Comparison of ENCODE assay signal across 1 cellular context in genomic region chr3:13479582-13480339, GRCh38.
TF ChIP-seq lines count a peak whose summit lies in the region.

TSS of gene HDAC11 (plus strand) at chr3:13480306. CDS start at chr3:13480348, 42 bp downstream.

TF ChIP-seq in HepG2, 621 proteins besides CTCF, POLR2A, EP300 and RAD21 (continued from another document and continues in another):
- TF ChIP-seq TBX2 (CRISPR knock-in tag; IDR thresholded peaks at IDR 0.05; ENCODE audit: borderline replicate concordance) (peak; percentile 82), ZNF547 (CRISPR knock-in tag; IDR thresholded peaks at IDR 0.05) (peak; percentile 94), RBAK (CRISPR knock-in tag; IDR thresholded peaks at IDR 0.05) (peak; percentile 79; the same call in 1 of the 2 replicates), ZNF160 (CRISPR knock-in tag; IDR thresholded peaks at IDR 0.05) (0 out of 2 replicates have a peak, but pooled peaks have one; percentile 52), SP4 (CRISPR knock-in tag; IDR thresholded peaks at IDR 0.05) (peak; percentile 98), SOX13 (IDR thresholded peaks at IDR 0.05) (no peak), SOX13 (CRISPR knock-in tag; conservative IDR thresholded peaks at IDR 0.05 in 1 of 2, IDR thresholded peaks at IDR 0.05 in 1 of 2) (no peak; a peak in 1 of 4 replicates), ZNF234 (CRISPR knock-in tag; conservative IDR thresholded peaks at IDR 0.05) (0 out of 2 replicates have a peak, but pooled peaks have one; percentile 23), ZBTB44 (CRISPR knock-in tag; IDR thresholded peaks at IDR 0.05) (no peak), SUZ12 (IDR thresholded peaks at IDR 0.05; ENCODE audit: low read depth, low read length) (no peak), MEF2D (CRISPR knock-in tag; IDR thresholded peaks at IDR 0.05) (peak; percentile 41; the same call in 1 of the 2 replicates), GFI1 (CRISPR knock-in tag; IDR thresholded peaks at IDR 0.05; ENCODE audit: borderline replicate concordance) (no peak), ZNF629 (CRISPR knock-in tag; conservative IDR thresholded peaks at IDR 0.05) (0 out of 2 replicates have a peak, but pooled peaks have one; percentile 24), YEATS4 (CRISPR knock-in tag; IDR thresholded peaks at IDR 0.05; ENCODE audit: borderline replicate concordance) (peak; percentile 53; the same call in 1 of the 2 replicates), ZNF652 (CRISPR knock-in tag; IDR thresholded peaks at IDR 0.05; ENCODE audit: borderline replicate concordance, low read depth) (peak; percentile 47; the same call in 1 of the 2 replicates), E2F5 (CRISPR knock-in tag; conservative IDR thresholded peaks at IDR 0.05) (0 out of 2 replicates have a peak, but pooled peaks have one; percentile 47), MLLT10 (CRISPR knock-in tag; IDR thresholded peaks at IDR 0.05) (no peak), ZNF446 (CRISPR knock-in tag; IDR thresholded peaks at IDR 0.05) (no peak), ZFP90 (CRISPR knock-in tag; IDR thresholded peaks at IDR 0.05; ENCODE audit: borderline replicate concordance) (0 out of 2 replicates have a peak, but pooled peaks have one; percentile 23), ZNF124 (CRISPR knock-in tag; IDR thresholded peaks at IDR 0.05) (0 out of 2 replicates have a peak, but pooled peaks have one; percentile 64), ZNF639 (CRISPR knock-in tag; conservative IDR thresholded peaks at IDR 0.05) (0 out of 2 replicates have a peak, but pooled peaks have one; percentile 63), HIVEP1 (CRISPR knock-in tag; IDR thresholded peaks at IDR 0.05) (no peak), NR0B2 (CRISPR knock-in tag; IDR thresholded peaks at IDR 0.05) (no peak), ZNF788 (CRISPR knock-in tag; IDR thresholded peaks at IDR 0.05; ENCODE audit: borderline replicate concordance) (peak; percentile 62), ZMYM3 (CRISPR knock-in tag; IDR thresholded peaks at IDR 0.05) (peak; percentile 71), JUNB (CRISPR knock-in tag; IDR thresholded peaks at IDR 0.05; ENCODE audit: borderline replicate concordance) (no peak), NRL (CRISPR knock-in tag; IDR thresholded peaks at IDR 0.05; ENCODE audit: borderline replicate concordance) (no peak; the same call in 1 of the 2 replicates), ZNF839 (CRISPR knock-in tag; IDR thresholded peaks at IDR 0.05; ENCODE audit: borderline replicate concordance) (0 out of 2 replicates have a peak, but pooled peaks have one; percentile 26), KDM2A (CRISPR knock-in tag; IDR thresholded peaks at IDR 0.05; ENCODE audit: borderline replicate concordance, low read depth) (peak; percentile 79), PATZ1 (CRISPR knock-in tag; IDR thresholded peaks at IDR 0.05) (peak; percentile 57), CREB1 (IDR thresholded peaks at IDR 0.05) (peak; percentile 36; the same call in 1 of the 2 replicates), CREB1 (CRISPR knock-in tag; IDR thresholded peaks at IDR 0.05) (no peak), ZFP91 (CRISPR knock-in tag; IDR thresholded peaks at IDR 0.05; ENCODE audit: borderline replicate concordance) (peak; percentile 39; the same call in 1 of the 2 replicates), ZNF761 (CRISPR knock-in tag; conservative IDR thresholded peaks at IDR 0.05) (no peak), TERF1 (CRISPR knock-in tag; IDR thresholded peaks at IDR 0.05) (no peak), EEA1 (CRISPR knock-in tag; IDR thresholded peaks at IDR 0.05; ENCODE audit: borderline replicate concordance) (no peak), ATF1 (CRISPR knock-in tag; IDR thresholded peaks at IDR 0.05) (0 out of 2 replicates have a peak, but pooled peaks have one; percentile 19), ZSCAN25 (CRISPR knock-in tag; IDR thresholded peaks at IDR 0.05) (peak; percentile 78), SP2 (CRISPR knock-in tag; IDR thresholded peaks at IDR 0.05) (peak; percentile 93), ZNF589 (CRISPR knock-in tag; conservative IDR thresholded peaks at IDR 0.05) (peak; percentile 63; the same call in 1 of the 2 replicates), ZNF646 (CRISPR knock-in tag; IDR thresholded peaks at IDR 0.05) (no peak), TGIF2 (CRISPR knock-in tag; IDR thresholded peaks at IDR 0.05) (peak; percentile 49; the same call in 1 of the 2 replicates), ZNF674 (CRISPR knock-in tag; IDR thresholded peaks at IDR 0.05; ENCODE audit: low read depth) (0 out of 2 replicates have a peak, but pooled peaks have one; percentile 71), MAZ (IDR thresholded peaks at IDR 0.05; ENCODE audit: borderline replicate concordance, low read depth, low read length) (peak; percentile 36; the same call in 1 of the 2 replicates), MAZ (CRISPR knock-in tag; IDR thresholded peaks at IDR 0.05; ENCODE audit: low read depth) (peak; percentile 85), ZNF383 (CRISPR knock-in tag; IDR thresholded peaks at IDR 0.05; ENCODE audit: borderline replicate concordance) (no peak), NR1H2 (CRISPR knock-in tag; IDR thresholded peaks at IDR 0.05; ENCODE audit: borderline replicate concordance, low read depth) (0 out of 2 replicates have a peak, but pooled peaks have one; percentile 59), ZNF598 (CRISPR knock-in tag; IDR thresholded peaks at IDR 0.05; ENCODE audit: borderline replicate concordance) (peak; percentile 99)
